9 cellular contexts compared by ENCODE assay signal in the genomic region with DNA sequence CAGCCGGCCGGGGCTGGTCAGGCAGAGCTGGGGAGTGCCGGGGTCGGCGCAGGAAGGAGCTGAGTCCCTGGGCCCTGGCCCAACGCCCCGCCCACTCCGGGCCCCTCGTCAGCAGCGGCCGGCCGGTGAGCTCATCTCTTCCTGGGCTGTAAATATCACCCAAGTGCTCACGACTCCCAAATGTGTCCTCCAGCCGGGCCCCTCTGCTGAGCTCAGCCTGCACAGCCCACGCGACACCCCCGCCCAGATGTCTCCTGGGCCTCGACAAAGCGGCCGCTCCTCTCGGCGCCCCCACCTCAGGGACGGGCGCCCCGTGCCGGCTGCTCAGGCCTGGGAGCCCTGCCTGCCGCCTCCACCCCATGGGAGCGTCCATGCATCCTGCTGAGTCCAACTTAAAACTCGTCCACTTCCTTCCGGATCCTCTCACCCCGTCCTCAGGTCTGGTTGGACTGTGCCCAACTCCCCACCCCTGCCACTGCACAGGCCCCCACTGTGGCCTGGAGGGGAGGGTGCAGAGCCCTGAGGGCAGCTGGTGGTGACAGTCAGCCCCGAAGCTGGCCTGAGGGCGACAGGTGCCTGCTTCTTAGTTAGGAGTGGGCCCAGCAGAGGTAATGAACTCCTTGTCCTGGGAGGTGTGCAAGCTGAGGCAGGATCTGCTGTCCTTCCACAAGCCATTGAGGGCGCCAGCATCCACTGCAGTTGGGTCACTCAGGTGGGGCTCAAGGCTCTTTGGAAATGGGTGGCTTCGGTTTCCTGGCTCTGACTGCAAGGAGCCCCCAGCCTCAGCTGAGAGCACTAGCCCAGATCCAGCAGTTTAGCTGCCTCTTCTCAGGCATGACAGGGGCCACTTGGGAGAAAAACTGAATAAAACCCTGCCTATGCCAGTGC. TPM values are rescaled to one million over a fixed set of nuclear protein-coding genes. Genes with fewer than 3 reads are reported as not detected.
A peak's percentile ranks its signal among the peaks of the same experiment; 100 is the strongest.
DNase-seq lines count a peak whose midpoint lies in the region; ATAC-seq, FAIRE-seq and TF ChIP-seq lines count a peak whose summit lies in the region.
"Had no signal": no experiment of that assay in that cellular context is flagged by ENCODE, and none has a peak within 500 bp of the region (broad histone marks: within the 10 kb centered on the region; RNA-seq: fewer than 3 reads in every experiment).

No MANE protein-coding gene starts in this region.

- CTCF ChIA-PET in T-cell (lab: Charles Lee), result interaction anchor here in 1 of 2 donors (1.8 kb wide), 1 partner anchor 81 kb away, joined by 4 read pairs; the partner anchor contains the start of gene DGCR6L

- H3K27ac ChIP-seq in gastrocnemius medialis, result peak overlapping the region; percentile 41 to 65 (median 50)
- no peak overlapping the region for H3K27ac ChIP-seq in pancreas
- H3K27ac ChIP-seq: testis had no signal

- peaks cover 13 to 14% of the 10 kb centered on the region in 2 donors for H3K4me1 ChIP-seq in gastrocnemius medialis
- H3K4me1 ChIP-seq in pancreas, result peaks cover 0 to 5% (median 5%) of the 10 kb centered on the region in 3 donors

- H3K9me3 Mint-ChIP-seq in T-cell, result no peaks in the 10 kb centered on the region

- no peaks in the 10 kb centered on the region for H3K9me3 ChIP-seq in gastrocnemius medialis
- no peaks in the 10 kb centered on the region for H3K9me3 ChIP-seq in pancreas
- H3K9me3 ChIP-seq: testis had no signal

- H3K36me3 ChIP-seq in gastrocnemius medialis (no peaks in the 10 kb centered on the region), pancreas (no peaks in the 10 kb centered on the region)

- FAIRE-seq in pancreas (lab: Jason Lieb, UNC), result no peak
- FAIRE-seq in urothelium cell line (lab: Jason Lieb, UNC), result no peak

- DNase-seq in EL, result peak; percentile 56
- DNase-seq in T-cell, result no peak
- peak; percentile 34 for DNase-seq in fibroblast of pulmonary artery (ENCODE audit: low read depth)
- no peak for DNase-seq in gastrocnemius medialis
- DNase-seq in pancreas, result no peak
- no peak for DNase-seq in urothelium cell line (ENCODE audit: low spot score)
- no peak for DNase-seq in left lobe of liver (ENCODE audit: low spot score)

- H3K27me3 ChIP-seq in gastrocnemius medialis, result no peaks in the 10 kb centered on the region
- H3K27me3 ChIP-seq in pancreas, result no peaks in the 10 kb centered on the region
- H3K27me3 ChIP-seq: testis had no signal

- WGBS in pancreas, 2 donors, result 76 to 79% methylated on average over 34 to 35 of the region's 35 CpGs

- peak overlapping the region; percentile 89 to 90 for H3K27ac Mint-ChIP-seq in T-cell

- no peak for TF ChIP-seq CTCF in fibroblast of pulmonary artery (IDR thresholded peaks at IDR 0.05; ENCODE audit: low read length, missing control alignments)
- TF ChIP-seq CTCF in gastrocnemius medialis (IDR thresholded peaks at IDR 0.05 in 4 of 5, conservative IDR thresholded peaks at IDR 0.05 in 1 of 5), result no peak
- no peak for TF ChIP-seq CTCF in pancreas (IDR thresholded peaks at IDR 0.05)

- no peak for TF ChIP-seq POLR2A in gastrocnemius medialis (IDR thresholded peaks at IDR 0.05)

- in situ Hi-C loops in gastrocnemius medialis (cut with MboI; ENCODE audit: low sequenced_read_pairs in 4 of 4), result no loop called here

- peaks cover 33 to 52% (median 41%) of the 10 kb centered on the region in 3 donors for H3K4me1 Mint-ChIP-seq in T-cell

- peak overlapping the region in 1 of 3 donors; percentile 45 for H3K4me3 Mint-ChIP-seq in T-cell

- no peaks in the 10 kb centered on the region for H3K36me3 Mint-ChIP-seq in T-cell

- ATAC-seq in T-cell (replicated peaks in 1 of 4), result no peak
- ATAC-seq in gastrocnemius medialis, result no peak
- ATAC-seq in pancreas, result no peak
- ATAC-seq in HG03432 (IDR thresholded peaks at IDR 0.05; ENCODE audit: unreplicated experiment), result no peak
- no peak for ATAC-seq in left lobe of liver

- POLR2A ChIA-PET in T-cell (lab: Charles Lee), result no interaction called here

- H3K27me3 Mint-ChIP-seq in T-cell, result no peaks in the 10 kb centered on the region

- intact Hi-C loops in gastrocnemius medialis (cut with DNase I; ENCODE audit: low total_unique reads) (no loop called here), pancreas (cut with DNase I) (loop anchor here in 1 of 3 donors (10.0 kb wide), 1 partner anchor 85 kb away; the partner anchor contains the start of gene CCDC188)

- H3K4me3 ChIP-seq in fibroblast of pulmonary artery (replicated peaks; ENCODE audit: low read depth, low read length) (no peak overlapping the region), gastrocnemius medialis (peak overlapping the region in 2 of 4 donors; percentile 7 to 8), pancreas (no peak overlapping the region)
- H3K4me3 ChIP-seq: testis had no signal

RNA-seq across cellular contexts. Expression of gene RTN4R, which starts 28.8 kb away (rescaled TPM):
- 1 to 10 TPM in 3 of 5 donors, under 1 TPM in 2; 0.33 to 4.1 (median 2.5) TPM for total RNA-seq in T-cell
- total RNA-seq in gastrocnemius medialis, result under 1 TPM in 2 of 4 donors, not detected in 2; 0.29 to 0.75 TPM
- 1 to 10 TPM in 5 of 6 donors, under 1 TPM in 1; 0.88 to 7.4 (median 1.9) TPM for total RNA-seq in pancreas
- polyA plus RNA-seq in pancreas, result 1 to 10 TPM; 1.7 TPM
- 10.9 TPM for total RNA-seq in left lobe of liver

Comparison
In these comparisons a context has a peak if more than half of its experiments do, and no peak if none do; other contexts are left out.
1. DNase-seq: peak in EL (single experiment) and fibroblast of pulmonary artery (single experiment); none in T-cell (0 of 34), gastrocnemius medialis (0 of 2), pancreas (0 of 6), urothelium cell line (single experiment) and left lobe of liver (single experiment).
2. H3K27ac ChIP-seq: peak in gastrocnemius medialis (4 of 4); none in pancreas (0 of 4).